In genomic region chr1:161054232-161054631, GRCh38 we compare ENCODE assay signal across 25 cellular contexts. TPM values are rescaled to one million over a fixed set of nuclear protein-coding genes. Genes with fewer than 3 reads are reported as not detected.
DNase-seq lines count a peak whose midpoint lies in the region; ATAC-seq, FAIRE-seq and TF ChIP-seq lines count a peak whose summit lies in the region.
"Had no signal": no experiment of that assay in that cellular context is flagged by ENCODE, and none has a peak within 500 bp of the region (broad histone marks: within the 10 kb centered on the region; RNA-seq: fewer than 3 reads in every experiment).

No MANE protein-coding gene starts in this region.

- no TSS peak for BruUV-seq in OCI-LY7 (replicated peaks; lab: Mats Ljungman, UMichigan)

- H3K27me3 ChIP-seq in right cardiac atrium (ENCODE audit: control insufficient read depth, insufficient read depth): no peaks in the 10 kb centered on the region

- peak overlapping the region; percentile 41 for H3K27ac Mint-ChIP-seq in activated naive CD8-positive, alpha-beta T cell
- H3K27ac Mint-ChIP-seq in stimulated activated naive B cell treated with anti-CD40 and anti-IgM and Interleukin-4, amounts not matched to agents 10 μg/mL and 1 μg/mL and 100 μg/mL, for 72 hours: peak overlapping the region; percentile 51

- H3K27me3 Mint-ChIP-seq in activated naive CD8-positive, alpha-beta T cell: no peaks in the 10 kb centered on the region
- no peaks in the 10 kb centered on the region for H3K27me3 Mint-ChIP-seq in stimulated activated naive B cell treated with anti-CD40 and anti-IgM and Interleukin-4, amounts not matched to agents 10 μg/mL and 1 μg/mL and 100 μg/mL, for 72 hours
- H3K27me3 Mint-ChIP-seq: CD4-positive, alpha-beta memory T cell had no signal

- H3K27ac ChIP-seq in right cardiac atrium (ENCODE audit: low read length) (no peak overlapping the region), kidney (ENCODE audit: low read depth in 2 of 2, low read length in 2 of 2) (no peak overlapping the region), OCI-LY7 (ENCODE audit: low read depth, low read length, poor library complexity, severe bottlenecking) (no peak overlapping the region)
- H3K27ac ChIP-seq: PC-9, RWPE1 had no signal

- no peak for FAIRE-seq in kidney (lab: Jason Lieb, UNC)
- FAIRE-seq: A204.1, GM12891, GM18507, K562 had no signal

- H3K4me3 ChIP-seq in right cardiac atrium (ENCODE audit: low read length) (no peak overlapping the region), kidney (ENCODE audit: low read length in 2 of 2) (no peak overlapping the region), OCI-LY7 (ENCODE audit: low read depth, low read length, poor library complexity, severe bottlenecking) (no peak overlapping the region)
- H3K4me3 ChIP-seq: K562, PC-9 had no signal

- TF ChIP-seq CTCF in kidney (IDR thresholded peaks at IDR 0.05; ENCODE audit: borderline replicate concordance, extremely low read depth, insufficient read depth) (no peak), OCI-LY7 (conservative IDR thresholded peaks at IDR 0.05; ENCODE audit: low read length) (no peak)

- WGBS in right cardiac atrium: 84% methylated on average over 4 of the region's 4 CpGs

- H3K36me3 Mint-ChIP-seq in activated naive CD8-positive, alpha-beta T cell: peaks cover 2% of the 10 kb centered on the region
- H3K36me3 Mint-ChIP-seq in stimulated activated naive B cell treated with anti-CD40 and anti-IgM and Interleukin-4, amounts not matched to agents 10 μg/mL and 1 μg/mL and 100 μg/mL, for 72 hours: peaks cover 51 to 58% of the 10 kb centered on the region in 2 donors

- no peaks in the 10 kb centered on the region for H3K9me3 Mint-ChIP-seq in activated naive CD8-positive, alpha-beta T cell (ENCODE audit: low read depth)
- no peaks in the 10 kb centered on the region for H3K9me3 Mint-ChIP-seq in stimulated activated naive B cell treated with anti-CD40 and anti-IgM and Interleukin-4, amounts not matched to agents 10 μg/mL and 1 μg/mL and 100 μg/mL, for 72 hours
- H3K9me3 Mint-ChIP-seq: CD4-positive, alpha-beta memory T cell had no signal

- no peak for ATAC-seq in right cardiac atrium
- no peak for ATAC-seq in stimulated activated naive B cell treated with anti-CD40 and anti-IgM and Interleukin-4, amounts not matched to agents 10 μg/mL and 1 μg/mL and 100 μg/mL, for 72 hours (replicated peaks)
- no peak for ATAC-seq in HG03520 (IDR thresholded peaks at IDR 0.05; ENCODE audit: unreplicated experiment)

- H3K9me3 ChIP-seq in right cardiac atrium (ENCODE audit: control insufficient read depth, low read length) (no peaks in the 10 kb centered on the region), kidney (ENCODE audit: control insufficient read depth in 1 of 2, low read length in 2 of 2) (no peaks in the 10 kb centered on the region), OCI-LY7 (ENCODE audit: low read length) (no peaks in the 10 kb centered on the region)

- H4K20me1 ChIP-seq in OCI-LY7 (ENCODE audit: insufficient read depth, low read length): no peaks in the 10 kb centered on the region

- H3K36me3 ChIP-seq in kidney (ENCODE audit: control insufficient read depth in 1 of 2, insufficient read depth in 2 of 2, low read length in 2 of 2) (no peaks in the 10 kb centered on the region), OCI-LY7 (ENCODE audit: insufficient read depth, low read length) (peaks cover 94% of the 10 kb centered on the region)

- no peak overlapping the region for H3K4me3 Mint-ChIP-seq in activated naive CD8-positive, alpha-beta T cell
- H3K4me3 Mint-ChIP-seq in stimulated activated naive B cell treated with anti-CD40 and anti-IgM and Interleukin-4, amounts not matched to agents 10 μg/mL and 1 μg/mL and 100 μg/mL, for 72 hours: no peak overlapping the region
- H3K4me3 Mint-ChIP-seq: CD4-positive, alpha-beta memory T cell had no signal

- peak; percentile 24 for DNase-seq in cardiac septum (ENCODE audit: low spot score)
- DNase-seq in right cardiac atrium: no peak
- DNase-seq in kidney: peak; percentile 41
- DNase-seq in stimulated activated naive B cell treated with anti-CD40 and anti-IgM and Interleukin-4, amounts not matched to agents 10 μg/mL and 1 μg/mL and 100 μg/mL, for 72 hours: no peak
- no peak for DNase-seq in NCI-H1930 (lab: John Stamatoyannopoulos, UW)
- DNase-seq in OCI-LY7 (ENCODE audit: low spot score): no peak
- DNase-seq: Calu3; CD4-positive, alpha-beta memory T cell; DMS53; EL; GOT3; NCI-H1105; NCI-H1694; NCI-H226; NCI-H524; PC-9; SIG-M5 had no signal

- CTCF ChIA-PET in OCI-LY7 (lab: Charles Lee; ENCODE audit: unreplicated experiment): interaction anchor here (1.0 to 1.3 kb wide), 2 partner anchors 9 to 16 kb away, joined by 3 to 4 read pairs; partner anchors contain the start of genes ARHGAP30 and USF1

- no peak overlapping the region for H3K4me2 ChIP-seq in OCI-LY7 (ENCODE audit: low read length)
- H3K4me2 ChIP-seq: PC-9 had no signal

- peaks cover 4% of the 10 kb centered on the region; the same call in 1 of the 2 replicates for H3K79me2 ChIP-seq in OCI-LY7 (ENCODE audit: insufficient read depth, low read depth, low read length)

- peaks cover 22% of the 10 kb centered on the region for H3K4me1 Mint-ChIP-seq in activated naive CD8-positive, alpha-beta T cell (ENCODE audit: low read depth)
- peaks cover 14% of the 10 kb centered on the region in 2 donors for H3K4me1 Mint-ChIP-seq in stimulated activated naive B cell treated with anti-CD40 and anti-IgM and Interleukin-4, amounts not matched to agents 10 μg/mL and 1 μg/mL and 100 μg/mL, for 72 hours

- H3K4me1 ChIP-seq in right cardiac atrium (ENCODE audit: control insufficient read depth, insufficient read depth, low read length) (no peaks in the 10 kb centered on the region), kidney (ENCODE audit: control insufficient read depth in 1 of 2, insufficient read depth in 1 of 2, low read depth in 1 of 2, low read length in 2 of 2) (no peaks in the 10 kb centered on the region), OCI-LY7 (ENCODE audit: insufficient read depth, low read length, poor library complexity, severe bottlenecking) (no peaks in the 10 kb centered on the region)

- intact Hi-C loops in cardiac septum (cut with DNase I) (no loop called here), right cardiac atrium (cut with DNase I) (no loop called here), kidney (cut with DNase I) (no loop called here), OCI-LY7 (cut with micrococcal nuclease; ENCODE audit: unreplicated experiment) (no loop called here)

- H3K9ac ChIP-seq in kidney (ENCODE audit: low read length in 2 of 2): no peak overlapping the region

- POLR2A ChIA-PET in OCI-LY7 (lab: Charles Lee): interaction anchor here (1.4 kb wide), 1 partner anchor 16 kb away, joined by 4 read pairs; the partner anchor contains the start of gene ARHGAP30

- H2AFZ ChIP-seq in OCI-LY7 (ENCODE audit: low read length): no peak overlapping the region
- H2AFZ ChIP-seq: PC-9 had no signal

- no peaks in the 10 kb centered on the region for H3K9me2 ChIP-seq in OCI-LY7 (ENCODE audit: insufficient read depth, low read length)

RNA-seq across cellular contexts. Expression of gene USF1, which starts 8.5 kb away (rescaled TPM):
- total RNA-seq in cardiac septum (29.2 TPM), right cardiac atrium (10 to 100 TPM; 34.5 to 41.4 (median 40.7) TPM), kidney (56.1 TPM), OCI-LY7 (2022) (57.6 and 60.9 TPM in 2 replicates)
- polyA plus RNA-seq in right cardiac atrium (32.8 TPM), kidney (ENCODE audit: insufficient read depth, low read depth, low replicate concordance) (48.7 TPM)
- 83.1 and 97.5 TPM in 2 replicates for total RNA-seq in OCI-LY7 (2014; rRNA removed; shearing (Covaris generic))

RNA-seq across cellular contexts. Expression of gene ARHGAP30, which starts 15.5 kb away (rescaled TPM):
- total RNA-seq in cardiac septum: 2.6 TPM
- total RNA-seq in right cardiac atrium: 1 to 10 TPM; 2.7 to 5.0 (median 4.7) TPM
- polyA plus RNA-seq in right cardiac atrium: 1.5 TPM
- 21.6 TPM for total RNA-seq in kidney
- 1.2 TPM for polyA plus RNA-seq in kidney (ENCODE audit: insufficient read depth, low read depth, low replicate concordance)
- total RNA-seq in OCI-LY7 (2014; rRNA removed; shearing (Covaris generic)): 56.2 and 62.9 TPM in 2 replicates
- 86.7 and 101 TPM in 2 replicates for total RNA-seq in OCI-LY7 (2022)
- polyA plus RNA-seq: BJ had no signal

RNA-seq across cellular contexts. Expression of gene TSTD1, which starts 15.5 kb away (rescaled TPM):
- total RNA-seq in cardiac septum: 12.0 TPM
- 10 to 100 TPM; 23.5 to 46.8 (median 35.8) TPM for total RNA-seq in right cardiac atrium
- polyA plus RNA-seq in right cardiac atrium: 63.6 TPM
- total RNA-seq in kidney: 74.5 TPM
- 200 TPM for polyA plus RNA-seq in kidney (ENCODE audit: insufficient read depth, low read depth, low replicate concordance)
- total RNA-seq in OCI-LY7 (2014; rRNA removed; shearing (Covaris generic)): 164 and 206 TPM in 2 replicates
- total RNA-seq in OCI-LY7 (2022): 73.4 and 89.2 TPM in 2 replicates

RNA-seq across cellular contexts. Expression of gene F11R, which starts 33.3 kb away (rescaled TPM):
- total RNA-seq in cardiac septum (10.3 TPM), right cardiac atrium (10 to 100 TPM; 18.8 to 27.2 (median 25.3) TPM), kidney (117 TPM), OCI-LY7 (2022) (16.0 and 25.0 TPM in 2 replicates)
- polyA plus RNA-seq in right cardiac atrium (12.6 TPM), kidney (ENCODE audit: insufficient read depth, low read depth, low replicate concordance) (36.9 TPM)
- total RNA-seq in OCI-LY7 (2014; rRNA removed; shearing (Covaris generic)): 11.7 and 13.5 TPM in 2 replicates

RNA-seq across cellular contexts. Expression of gene NECTIN4, which starts 35.1 kb away (rescaled TPM):
- total RNA-seq in cardiac septum (not detected), right cardiac atrium (not detected), kidney (12.8 TPM), OCI-LY7 (2022) (not detected in 2 replicates)
- polyA plus RNA-seq in right cardiac atrium (0.02 TPM), kidney (ENCODE audit: insufficient read depth, low read depth, low replicate concordance) (2.7 TPM)
- not detected in 2 replicates for total RNA-seq in OCI-LY7 (2014; rRNA removed; shearing (Covaris generic))
- total RNA-seq: CD4-positive, alpha-beta memory T cell; K562 had no signal
- polyA plus RNA-seq: BJ; CD4-positive, alpha-beta memory T cell had no signal

Comparison
In these comparisons a context has a peak if more than half of its experiments do, and no peak if none do; other contexts are left out.
1. DNase-seq: peak in cardiac septum (single experiment) and kidney (single experiment); none in right cardiac atrium (0 of 3), stimulated activated naive B cell treated with anti-CD40 and anti-IgM and Interleukin-4, amounts not matched to agents 10 μg/mL and 1 μg/mL and 100 μg/mL, for 72 hours (single experiment), NCI-H1930 (0 of 2) and OCI-LY7 (single experiment).